20 cellular contexts compared by ENCODE assay signal in genomic region chr12:109542014-109542413, GRCh38. TPM values are rescaled to one million over a fixed set of nuclear protein-coding genes. Genes with fewer than 3 reads are reported as not detected.
A peak's percentile ranks its signal among the peaks of the same experiment; 100 is the strongest.
DNase-seq lines count a peak whose midpoint lies in the region; ATAC-seq, FAIRE-seq and TF ChIP-seq lines count a peak whose summit lies in the region.
"Had no signal": no experiment of that assay in that cellular context is flagged by ENCODE, and none has a peak within 500 bp of the region (broad histone marks: within the 10 kb centered on the region; RNA-seq: fewer than 3 reads in every experiment).

No MANE protein-coding gene starts in this region.

- intact Hi-C loops in MCF 10A (cut with micrococcal nuclease), result no loop called here
- intact Hi-C loops in breast epithelium (cut with DNase I; ENCODE audit: low total_unique reads), result no loop called here

- no peaks in the 10 kb centered on the region for H3K36me3 Mint-ChIP-seq in MCF 10A (ENCODE audit: insufficient read depth, unreplicated experiment)

- no peak for FAIRE-seq in urothelium cell line (lab: Jason Lieb, UNC)

- BruUV-seq in MCF 10A (replicated peaks; lab: Mats Ljungman, UMichigan), result no TSS peak

- H3K9me3 ChIP-seq in breast epithelium (no peaks in the 10 kb centered on the region), WERI-Rb-1 (ENCODE audit: severe bottlenecking) (peaks cover 6% of the 10 kb centered on the region)
- H3K9me3 ChIP-seq: right atrium auricular region, thoracic aorta had no signal

- no peak for TF ChIP-seq CTCF in MCF 10A (IDR thresholded peaks at IDR 0.05; ENCODE audit: unreplicated experiment)
- no peak for TF ChIP-seq CTCF in breast epithelium (IDR thresholded peaks at IDR 0.05)
- TF ChIP-seq CTCF in WERI-Rb-1 (IDR thresholded peaks at IDR 0.05; ENCODE audit: low read depth, low read length), result no peak

- H3K27ac ChIP-seq in breast epithelium (no peak overlapping the region), WERI-Rb-1 (peak overlapping the region; percentile 32)
- H3K27ac ChIP-seq: 22Rv1, right atrium auricular region, thoracic aorta had no signal

- POLR2A ChIA-PET in MCF 10A (lab: Yijun Ruan, JAX), result no interaction called here

- no peaks in the 10 kb centered on the region for H3K9me3 Mint-ChIP-seq in MCF 10A (ENCODE audit: unreplicated experiment)
- H3K9me3 Mint-ChIP-seq: CD4-positive, alpha-beta T cell; memory B cell had no signal

- H3K4me3 ChIP-seq in breast epithelium (no peak overlapping the region), WERI-Rb-1 (ENCODE audit: low read depth, low read length) (no peak overlapping the region)
- H3K4me3 ChIP-seq: right atrium auricular region, thoracic aorta had no signal

- H3K4me1 ChIP-seq in breast epithelium, result no peaks in the 10 kb centered on the region

- no peaks in the 10 kb centered on the region for H3K27me3 Mint-ChIP-seq in MCF 10A (ENCODE audit: insufficient read depth, unreplicated experiment)

- peaks cover 11% of the 10 kb centered on the region for H3K4me1 Mint-ChIP-seq in MCF 10A (ENCODE audit: insufficient read depth, unreplicated experiment)

- peak; percentile 27 for DNase-seq in MCF 10A (ENCODE audit: unreplicated experiment)
- no peak for DNase-seq in breast epithelium (ENCODE audit: low spot score in 2 of 2)
- DNase-seq in WERI-Rb-1, result no peak
- DNase-seq in fibroblast of peridontal ligament (ENCODE audit: extremely low read depth), result peak; percentile 27
- DNase-seq in urothelium cell line (ENCODE audit: low spot score), result peak; percentile 47
- no peak for DNase-seq in LoVo (ENCODE audit: low spot score)
- DNase-seq in Ammon's horn (ENCODE audit: low spot score), result no peak
- DNase-seq: activated CD8-positive, alpha-beta memory T cell treated with anti-CD3 and anti-CD28 coated beads for 24 hours; activated gamma-delta T cell; aorta; CD4-positive, alpha-beta T cell; DND-41; NCI-H2029 treated with DMSO at 0.1 percent for 48 hours; NCI-H524 treated with DMSO at 0.1 percent for 48 hours; stimulated activated CD4-positive, alpha-beta T cell treated with anti-CD3 and anti-CD28 coated beads, Interleukin-1b, Interleukin-23, amount 100 ng/mL, for 48 hours had no signal

- no peak for ATAC-seq in HG02798 (IDR thresholded peaks at IDR 0.05; ENCODE audit: poor library complexity, unreplicated experiment)

- CTCF ChIA-PET in MCF 10A (lab: Yijun Ruan, JAX), result interaction anchor here (0.6 to 0.7 kb wide), 2 partner anchors 112 to 898 kb away, joined by 3 read pairs; no protein-coding TSS in a partner anchor

- peak overlapping the region; percentile 46 for H3K27ac Mint-ChIP-seq in MCF 10A (ENCODE audit: low read depth, unreplicated experiment)
- H3K27ac Mint-ChIP-seq: CD4-positive, alpha-beta T cell; memory B cell had no signal

- H3K4me3 Mint-ChIP-seq in MCF 10A (ENCODE audit: unreplicated experiment), result no peak overlapping the region
- H3K4me3 Mint-ChIP-seq: CD4-positive, alpha-beta T cell; memory B cell had no signal

- TF ChIP-seq POLR2A in breast epithelium (IDR thresholded peaks at IDR 0.05), result no peak

- H3K36me3 ChIP-seq in breast epithelium, result no peaks in the 10 kb centered on the region
- H3K36me3 ChIP-seq in WERI-Rb-1, result no peaks in the 10 kb centered on the region
- H3K36me3 ChIP-seq: right atrium auricular region, thoracic aorta had no signal

- H3K27me3 ChIP-seq in breast epithelium, result no peaks in the 10 kb centered on the region
- H3K27me3 ChIP-seq in WERI-Rb-1 (ENCODE audit: insufficient read depth, low read depth, severe bottlenecking), result no peaks in the 10 kb centered on the region
- H3K27me3 ChIP-seq: right atrium auricular region had no signal

RNA-seq across cellular contexts. Expression of gene MMAB, which starts 31.3 kb away (rescaled TPM):
- total RNA-seq in MCF 10A (2022) (36.0 and 59.2 TPM in 2 replicates), breast epithelium (10 to 100 TPM; 23.9 to 29.1 (median 28.6) TPM)

RNA-seq across cellular contexts. Expression of gene MVK, which starts 31.6 kb away (rescaled TPM):
- total RNA-seq in MCF 10A (2022), result 15.5 and 17.1 TPM in 2 replicates
- 10 to 100 TPM in 2 of 3 donors, 1 to 10 TPM in 1; 8.8 to 18.4 (median 17.6) TPM for total RNA-seq in breast epithelium

Comparison
In these comparisons a context has a peak if more than half of its experiments do, and no peak if none do; other contexts are left out.
1. DNase-seq: peak in MCF 10A (single experiment), fibroblast of peridontal ligament (single experiment) and urothelium cell line (single experiment); none in breast epithelium (0 of 2), WERI-Rb-1 (single experiment), LoVo (single experiment) and Ammon's horn (single experiment).